8 cellular contexts compared by ENCODE assay signal in genomic region chr19:1067341-1068103, GRCh38. TPM values are rescaled to one million over a fixed set of nuclear protein-coding genes. Genes with fewer than 3 reads are reported as not detected.
DNase-seq lines count a peak whose midpoint lies in the region; ATAC-seq and TF ChIP-seq lines count a peak whose summit lies in the region.

No MANE protein-coding gene starts in this region.

- H3K9me3 ChIP-seq in CD4-positive, CD25-positive, alpha-beta regulatory T cell (ENCODE audit: control insufficient read depth in 2 of 2, low read length in 2 of 2) = no peaks in the 10 kb centered on the region
- no peaks in the 10 kb centered on the region for H3K9me3 ChIP-seq in right atrium auricular region
- no peaks in the 10 kb centered on the region for H3K9me3 ChIP-seq in stomach

- WGBS in stomach, 5 donors = 6 to 36% (median 8%) methylated on average over 4 to 40 of the region's 40 CpGs

- peaks cover 70% of the 10 kb centered on the region for H3K4me1 ChIP-seq in CD4-positive, CD25-positive, alpha-beta regulatory T cell (ENCODE audit: control insufficient read depth, insufficient read depth, low read length, poor library complexity, severe bottlenecking)
- H3K4me1 ChIP-seq in right atrium auricular region (peaks cover 0 to 44% of the 10 kb centered on the region in 2 donors), stomach (peaks cover 54 to 83% (median 71%) of the 10 kb centered on the region in 4 donors)

- peaks cover 0 to 62% (median 18%) of the 10 kb centered on the region in 4 donors for H3K4me1 Mint-ChIP-seq in CD4-positive, CD25-positive, alpha-beta regulatory T cell
- peaks cover 49% of the 10 kb centered on the region for H3K4me1 Mint-ChIP-seq in activated B cell treated with CpG ODN at 0.5 μM for 24 hours

- CTCF ChIA-PET in activated B cell treated with CpG ODN at 0.5 μM for 24 hours (lab: Charles Lee) = interaction anchor here (0.9 to 1.9 kb wide), 10 partner anchors 10 to 204 kb away, joined by 3 to 6 read pairs (median 4); partner anchors contain the start of genes ABCA7 and CNN2

- H3K4me3 Mint-ChIP-seq in CD4-positive, CD25-positive, alpha-beta regulatory T cell = peak overlapping the region; percentile 92 to 99 (median 96)
- H3K4me3 Mint-ChIP-seq in activated B cell treated with CpG ODN at 0.5 μM for 24 hours = peak overlapping the region; percentile 93

- H3K27me3 ChIP-seq in CD4-positive, CD25-positive, alpha-beta regulatory T cell (ENCODE audit: control insufficient read depth, insufficient read depth, low read length) = no peaks in the 10 kb centered on the region
- H3K27me3 ChIP-seq in right atrium auricular region = peaks cover 11 to 22% of the 10 kb centered on the region in 2 donors
- H3K27me3 ChIP-seq in stomach = peaks cover 0 to 77% (median 39%) of the 10 kb centered on the region in 3 donors

- peak overlapping the region; percentile 96 for H3K27ac ChIP-seq in CD4-positive, CD25-positive, alpha-beta regulatory T cell (ENCODE audit: insufficient read depth, low read length, poor library complexity, severe bottlenecking)
- H3K27ac ChIP-seq in right atrium auricular region (peak overlapping the region; percentile 12 to 48), stomach (peak overlapping the region; percentile 37 to 87 (median 77))

- ATAC-seq in CD4-positive, CD25-positive, alpha-beta regulatory T cell (ENCODE audit: low read depth in 2 of 2) = peak; percentile 23
- ATAC-seq in activated B cell treated with CpG ODN at 0.5 μM for 24 hours (ENCODE audit: low read depth) (peak; percentile 36), HG03025 (IDR thresholded peaks at IDR 0.05; ENCODE audit: low FRiP score, unreplicated experiment) (no peak)

- TF ChIP-seq EP300 in stomach (IDR thresholded peaks at IDR 0.05) = no peak

- H3K27me3 Mint-ChIP-seq in CD4-positive, CD25-positive, alpha-beta regulatory T cell = no peaks in the 10 kb centered on the region
- no peaks in the 10 kb centered on the region for H3K27me3 Mint-ChIP-seq in activated B cell treated with CpG ODN at 0.5 μM for 24 hours

- POLR2A ChIA-PET in activated B cell treated with CpG ODN at 0.5 μM for 24 hours (lab: Charles Lee) = interaction anchor here (0.5 to 5.3 kb wide), 30 partner anchors 9 to 538 kb away, joined by 3 to 140 read pairs (median 5); partner anchors contain the start of genes ABCA7, CIRBP, CNN2 and GPX4

- peak in 2 of 3 donors; percentile 72 to 79 for DNase-seq in CD4-positive, CD25-positive, alpha-beta regulatory T cell
- DNase-seq in HFF-Myc (ENCODE audit: extremely low read depth, low read depth) = no peak
- DNase-seq in activated B cell treated with CpG ODN at 0.5 μM for 24 hours = no peak
- DNase-seq in right atrium auricular region (ENCODE audit: low spot score) = no peak
- no peak for DNase-seq in stomach
- DNase-seq in NCI-H2196 treated with DMSO at 0.1 percent for 48 hours (lab: John Stamatoyannopoulos, UW; ENCODE audit: unreplicated experiment) = no peak
- DNase-seq in hippocampal formation (lab: John Stamatoyannopoulos, UW) = no peak

- intact Hi-C loops in activated B cell treated with CpG ODN at 0.5 μM for 24 hours (cut with micrococcal nuclease) (loop anchor here (1.0 to 5.0 kb wide), 5 partner anchors 10 to 125 kb away; partner anchors contain the start of gene GPX4), stomach (cut with DNase I; ENCODE audit: low total_unique reads) (no loop called here)

- peaks cover 0 to 2% (median 0%) of the 10 kb centered on the region in 7 donors for H3K9me3 Mint-ChIP-seq in CD4-positive, CD25-positive, alpha-beta regulatory T cell
- no peaks in the 10 kb centered on the region for H3K9me3 Mint-ChIP-seq in activated B cell treated with CpG ODN at 0.5 μM for 24 hours

- peak overlapping the region; percentile 62 for H3K4me3 ChIP-seq in CD4-positive, CD25-positive, alpha-beta regulatory T cell (ENCODE audit: low read depth, low read length)
- H3K4me3 ChIP-seq in HFF-Myc (replicated peaks; ENCODE audit: low read depth, low read length) (peak overlapping the region; percentile 31), right atrium auricular region (peak overlapping the region; percentile 26 to 48), stomach (peak overlapping the region; percentile 42 to 62 (median 50))

- H3K36me3 Mint-ChIP-seq in CD4-positive, CD25-positive, alpha-beta regulatory T cell = peaks cover 18% of the 10 kb centered on the region
- H3K36me3 Mint-ChIP-seq in activated B cell treated with CpG ODN at 0.5 μM for 24 hours (ENCODE audit: low read depth) = peaks cover 27% of the 10 kb centered on the region

- no peak for TF ChIP-seq CTCF in HFF-Myc (IDR thresholded peaks at IDR 0.05; ENCODE audit: low read depth, low read length, missing control alignments)
- TF ChIP-seq CTCF in activated B cell treated with CpG ODN at 0.5 μM for 24 hours (IDR thresholded peaks at IDR 0.05) = no peak
- no peak for TF ChIP-seq CTCF in right atrium auricular region (IDR thresholded peaks at IDR 0.05)
- no peak for TF ChIP-seq CTCF in stomach (IDR thresholded peaks at IDR 0.05)

- no peak for TF ChIP-seq POLR2A in stomach (IDR thresholded peaks at IDR 0.05)

- H3K27ac Mint-ChIP-seq in CD4-positive, CD25-positive, alpha-beta regulatory T cell = peak overlapping the region; percentile 92 to 94 (median 94)
- peak overlapping the region; percentile 89 for H3K27ac Mint-ChIP-seq in activated B cell treated with CpG ODN at 0.5 μM for 24 hours

- peaks cover 13% of the 10 kb centered on the region for H3K36me3 ChIP-seq in CD4-positive, CD25-positive, alpha-beta regulatory T cell (ENCODE audit: control insufficient read depth, insufficient read depth, low read length)
- H3K36me3 ChIP-seq in right atrium auricular region (no peaks in the 10 kb centered on the region), stomach (peaks cover 0 to 8% (median 0%) of the 10 kb centered on the region in 4 donors)

RNA-seq across cellular contexts. Expression of gene ARHGAP45, which starts 0.6 kb away (rescaled TPM):
- total RNA-seq in CD4-positive, CD25-positive, alpha-beta regulatory T cell = 756 TPM
- polyA plus RNA-seq in CD4-positive, CD25-positive, alpha-beta regulatory T cell = 100 to 1,000 TPM; 258 to 297 (median 277) TPM
- total RNA-seq in activated B cell treated with CpG ODN at 0.5 μM for 24 hours (266 and 312 TPM in 2 replicates), right atrium auricular region (10 to 100 TPM in 1 of 2 donors, 1 to 10 TPM in 1; 5.2 to 12.8 TPM), stomach (100 to 1,000 TPM in 1 of 5 donors, 10 to 100 TPM in 4; 14.3 to 211 (median 22.3) TPM)
- polyA plus RNA-seq in stomach = 10 to 100 TPM; 12.2 to 15.4 (median 14.0) TPM

RNA-seq across cellular contexts. Expression of gene ABCA7, which starts 27.6 kb away (rescaled TPM):
- total RNA-seq in CD4-positive, CD25-positive, alpha-beta regulatory T cell = 161 TPM
- polyA plus RNA-seq in CD4-positive, CD25-positive, alpha-beta regulatory T cell = 10 to 100 TPM in 1 of 4 donors, 1 to 10 TPM in 3; 3.4 to 13.3 (median 6.9) TPM
- total RNA-seq in activated B cell treated with CpG ODN at 0.5 μM for 24 hours (164 and 188 TPM in 2 replicates), right atrium auricular region (1 to 10 TPM; 4.8 to 5.9 TPM), stomach (100 to 1,000 TPM in 1 of 5 donors, 10 to 100 TPM in 3, 1 to 10 TPM in 1; 5.1 to 144 (median 38.8) TPM)
- 10 to 100 TPM; 14.2 to 31.6 (median 22.0) TPM for polyA plus RNA-seq in stomach

RNA-seq across cellular contexts. Expression of gene POLR2E, which starts 27.7 kb away (rescaled TPM):
- 72.4 TPM for total RNA-seq in CD4-positive, CD25-positive, alpha-beta regulatory T cell
- polyA plus RNA-seq in CD4-positive, CD25-positive, alpha-beta regulatory T cell = 100 to 1,000 TPM; 120 to 145 (median 133) TPM
- 173 and 184 TPM in 2 replicates for total RNA-seq in activated B cell treated with CpG ODN at 0.5 μM for 24 hours
- 100 to 1,000 TPM; 149 to 252 TPM for total RNA-seq in right atrium auricular region
- 100 to 1,000 TPM in 1 of 5 donors, 10 to 100 TPM in 4; 24.5 to 361 (median 40.6) TPM for total RNA-seq in stomach
- polyA plus RNA-seq in stomach = 100 to 1,000 TPM; 109 to 128 (median 123) TPM

RNA-seq across cellular contexts. Expression of gene GPX4, which starts 36.3 kb away (rescaled TPM):
- total RNA-seq in CD4-positive, CD25-positive, alpha-beta regulatory T cell = 112 TPM
- polyA plus RNA-seq in CD4-positive, CD25-positive, alpha-beta regulatory T cell = 100 to 1,000 TPM; 318 to 406 (median 354) TPM
- total RNA-seq in activated B cell treated with CpG ODN at 0.5 μM for 24 hours (213 and 218 TPM in 2 replicates), right atrium auricular region (100 to 1,000 TPM; 404 to 529 TPM), stomach (100 to 1,000 TPM in 4 of 5 donors, 10 to 100 TPM in 1; 90.0 to 710 (median 158) TPM)
- polyA plus RNA-seq in stomach = 100 to 1,000 TPM; 433 to 532 (median 509) TPM

RNA-seq across cellular contexts. Expression of gene CNN2, which starts 41.1 kb away (rescaled TPM):
- total RNA-seq in CD4-positive, CD25-positive, alpha-beta regulatory T cell = 397 TPM
- 100 to 1,000 TPM; 378 to 426 (median 401) TPM for polyA plus RNA-seq in CD4-positive, CD25-positive, alpha-beta regulatory T cell
- 352 and 371 TPM in 2 replicates for total RNA-seq in activated B cell treated with CpG ODN at 0.5 μM for 24 hours
- 10 to 100 TPM; 47.8 to 48.5 TPM for total RNA-seq in right atrium auricular region
- 10 to 100 TPM in 4 of 5 donors, 1 to 10 TPM in 1; 7.0 to 98.5 (median 56.4) TPM for total RNA-seq in stomach
- polyA plus RNA-seq in stomach = 10 to 100 TPM; 85.1 to 93.9 (median 91.8) TPM

Comparison
In these comparisons a context has a peak if more than half of its experiments do, and no peak if none do; other contexts are left out.
1. DNase-seq: peak in CD4-positive, CD25-positive, alpha-beta regulatory T cell (2 of 3); none in HFF-Myc (single experiment), activated B cell treated with CpG ODN at 0.5 μM for 24 hours (single experiment), right atrium auricular region (single experiment), stomach (single experiment), NCI-H2196 treated with DMSO at 0.1 percent for 48 hours (single experiment) and hippocampal formation (0 of 2).
2. H3K27ac ChIP-seq: peak in every context shown above with its lines; median percentile 96 in CD4-positive, CD25-positive, alpha-beta regulatory T cell; 77 in stomach; 30 in right atrium auricular region.
3. Peak in every context shown above with its lines, with median percentiles within 50 percentile points of each other: H3K4me3 ChIP-seq.